10 cellular contexts compared by ENCODE assay signal in the genomic region with DNA sequence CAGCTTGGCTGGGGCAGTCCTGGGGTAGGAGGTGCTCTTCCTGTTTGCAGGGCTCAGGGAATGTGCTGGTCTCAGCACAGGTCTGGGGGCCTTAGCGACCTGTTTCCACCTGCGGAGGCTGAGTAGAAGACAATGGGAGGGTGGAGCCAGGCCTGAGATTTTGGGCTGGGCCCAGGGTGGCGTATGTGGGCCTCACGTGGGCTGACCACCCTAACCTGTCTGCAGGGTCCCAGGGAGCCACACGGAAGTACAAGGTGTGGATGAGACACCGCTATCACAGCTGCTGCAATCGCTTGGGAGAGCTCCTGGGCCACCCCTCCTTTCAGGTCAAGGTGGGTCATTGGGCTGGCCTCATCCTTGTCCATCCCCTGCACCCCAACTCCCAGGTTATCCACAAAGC. TPM values are rescaled to one million over a fixed set of nuclear protein-coding genes. Genes with fewer than 3 reads are reported as not detected.
DNase-seq lines count a peak whose midpoint lies in the region; ATAC-seq, FAIRE-seq and TF ChIP-seq lines count a peak whose summit lies in the region.
"Had no signal": no experiment of that assay in that cellular context is flagged by ENCODE, and none has a peak within 500 bp of the region (broad histone marks: within the 10 kb centered on the region; RNA-seq: fewer than 3 reads in every experiment).

No MANE protein-coding gene starts in this region.

- H3K4me3 ChIP-seq in kidney (ENCODE audit: low read length in 2 of 2) (peak overlapping the region; percentile 71 to 74), subcutaneous abdominal adipose tissue (ENCODE audit: low read depth in 1 of 5, low read length in 5 of 5) (peak overlapping the region; percentile 64 to 86 (median 72))

- peak overlapping the region; percentile 38 for H3K27ac Mint-ChIP-seq in activated T-cell treated with anti-CD3 and anti-CD28 coated beads, Interleukin-2, amount 50 U/mL, for 72 hours
- H3K27ac Mint-ChIP-seq in activated T-helper 2 cell treated with anti-CD3 and anti-CD28 coated beads, Interferon-gamma antibody, Interleukin-2, Interleukin-4, amounts not matched to agents 10 μg/mL and 5 μg/mL and 100 μg/mL, durations not matched to agents 14 hours and 24 hours and 36 hours = peak overlapping the region; percentile 73

- peaks cover 29% of the 10 kb centered on the region for H3K4me1 Mint-ChIP-seq in activated T-cell treated with anti-CD3 and anti-CD28 coated beads, Interleukin-2, amount 50 U/mL, for 72 hours (ENCODE audit: low read depth)
- H3K4me1 Mint-ChIP-seq in activated T-helper 2 cell treated with anti-CD3 and anti-CD28 coated beads, Interferon-gamma antibody, Interleukin-2, Interleukin-4, amounts not matched to agents 10 μg/mL and 5 μg/mL and 100 μg/mL, durations not matched to agents 14 hours and 24 hours and 36 hours (ENCODE audit: low read depth) = peaks cover 16% of the 10 kb centered on the region

- ATAC-seq in activated T-cell treated with anti-CD3 and anti-CD28 coated beads, Interleukin-2, amount 50 U/mL, for 72 hours (replicated peaks in 1 of 2) = no peak

- no peaks in the 10 kb centered on the region for H3K27me3 Mint-ChIP-seq in activated T-cell treated with anti-CD3 and anti-CD28 coated beads, Interleukin-2, amount 50 U/mL, for 72 hours (ENCODE audit: low read depth)
- no peaks in the 10 kb centered on the region for H3K27me3 Mint-ChIP-seq in activated T-helper 2 cell treated with anti-CD3 and anti-CD28 coated beads, Interferon-gamma antibody, Interleukin-2, Interleukin-4, amounts not matched to agents 10 μg/mL and 5 μg/mL and 100 μg/mL, durations not matched to agents 14 hours and 24 hours and 36 hours (ENCODE audit: low read depth)

- no peaks in the 10 kb centered on the region for H3K27me3 ChIP-seq in subcutaneous abdominal adipose tissue (ENCODE audit: control insufficient read depth in 5 of 5, insufficient read depth in 4 of 5, low read length in 5 of 5)

- DNase-seq in activated T-cell treated with anti-CD3 and anti-CD28 coated beads, Interleukin-2, amount 50 U/mL, for 72 hours = no peak
- DNase-seq in activated T-cell treated with anti-CD3 and anti-CD28 coated beads, Interleukin-2, amount 50 U/mL, for 48 hours = no peak
- DNase-seq in activated T-helper 2 cell treated with anti-CD3 and anti-CD28 coated beads, Interferon-gamma antibody, Interleukin-2, Interleukin-4, amounts not matched to agents 10 μg/mL and 5 μg/mL and 100 μg/mL, durations not matched to agents 14 hours and 24 hours and 36 hours (ENCODE audit: low spot score) = no peak
- DNase-seq in kidney (peak; percentile 64), ACHN (no peak), COR-L47 (lab: John Stamatoyannopoulos, UW) (no peak), mucosa of gallbladder (ENCODE audit: low spot score) (no peak)
- DNase-seq: DMS79 had no signal

- H3K9me3 ChIP-seq in kidney (ENCODE audit: control insufficient read depth in 1 of 2, low read length in 2 of 2) (no peaks in the 10 kb centered on the region), subcutaneous abdominal adipose tissue (ENCODE audit: control insufficient read depth in 5 of 5, low read length in 5 of 5) (no peaks in the 10 kb centered on the region)

- H3K4me1 ChIP-seq in kidney (ENCODE audit: control insufficient read depth in 1 of 2, insufficient read depth in 1 of 2, low read depth in 1 of 2, low read length in 2 of 2) (peaks cover 0 to 22% of the 10 kb centered on the region in 2 donors), subcutaneous abdominal adipose tissue (ENCODE audit: control insufficient read depth in 5 of 5, insufficient read depth in 5 of 5, low read length in 5 of 5) (peaks cover 10 to 30% (median 25%) of the 10 kb centered on the region in 5 donors)

- intact Hi-C loops in activated T-helper 2 cell treated with anti-CD3 and anti-CD28 coated beads, Interferon-gamma antibody, Interleukin-2, Interleukin-4, amounts not matched to agents 10 μg/mL and 5 μg/mL and 100 μg/mL, durations not matched to agents 14 hours and 24 hours and 36 hours (cut with micrococcal nuclease) = no loop called here
- intact Hi-C loops in kidney (cut with DNase I) = no loop called here

- H3K9ac ChIP-seq in kidney (ENCODE audit: low read length in 2 of 2) (peak overlapping the region in 1 of 2 donors; percentile 55), subcutaneous abdominal adipose tissue (ENCODE audit: low read length in 5 of 5) (peak overlapping the region in 4 of 5 donors; percentile 73 to 93 (median 84))

- H3K4me3 Mint-ChIP-seq in activated T-cell treated with anti-CD3 and anti-CD28 coated beads, Interleukin-2, amount 50 U/mL, for 72 hours = peak overlapping the region; percentile 95
- H3K4me3 Mint-ChIP-seq in activated T-helper 2 cell treated with anti-CD3 and anti-CD28 coated beads, Interferon-gamma antibody, Interleukin-2, Interleukin-4, amounts not matched to agents 10 μg/mL and 5 μg/mL and 100 μg/mL, durations not matched to agents 14 hours and 24 hours and 36 hours (ENCODE audit: low read depth) = peak overlapping the region; percentile 88

- no peak for TF ChIP-seq CTCF in kidney (IDR thresholded peaks at IDR 0.05; ENCODE audit: borderline replicate concordance, extremely low read depth, insufficient read depth)

- peaks cover 2 to 3% of the 10 kb centered on the region in 2 donors for H3K36me3 Mint-ChIP-seq in activated T-cell treated with anti-CD3 and anti-CD28 coated beads, Interleukin-2, amount 50 U/mL, for 72 hours (ENCODE audit: insufficient read depth in 2 of 2)
- peaks cover 15% of the 10 kb centered on the region for H3K36me3 Mint-ChIP-seq in activated T-helper 2 cell treated with anti-CD3 and anti-CD28 coated beads, Interferon-gamma antibody, Interleukin-2, Interleukin-4, amounts not matched to agents 10 μg/mL and 5 μg/mL and 100 μg/mL, durations not matched to agents 14 hours and 24 hours and 36 hours (ENCODE audit: low read depth)

- no peak for FAIRE-seq in kidney (lab: Jason Lieb, UNC)
- FAIRE-seq: frontal cortex had no signal

- H3K36me3 ChIP-seq in kidney (ENCODE audit: control insufficient read depth in 1 of 2, insufficient read depth in 2 of 2, low read length in 2 of 2) = peaks cover 3 to 15% of the 10 kb centered on the region in 2 donors
- peaks cover 0 to 46% (median 33%) of the 10 kb centered on the region in 5 donors for H3K36me3 ChIP-seq in subcutaneous abdominal adipose tissue (ENCODE audit: control insufficient read depth in 5 of 5, insufficient read depth in 5 of 5, low read length in 5 of 5)

- in situ Hi-C loops in ACHN (cut with HindIII; ENCODE audit: low pct_ligation_motif_present, low pct_unique_long_range_greater_than_20kb, low sequenced_read_pairs) = loop anchor here (25.0 kb wide), 1 partner anchor 467 kb away; the partner anchor contains the start of genes LRCOL1 and P2RX2

- H3K9me3 Mint-ChIP-seq in activated T-cell treated with anti-CD3 and anti-CD28 coated beads, Interleukin-2, amount 50 U/mL, for 72 hours = no peaks in the 10 kb centered on the region
- H3K9me3 Mint-ChIP-seq in activated T-helper 2 cell treated with anti-CD3 and anti-CD28 coated beads, Interferon-gamma antibody, Interleukin-2, Interleukin-4, amounts not matched to agents 10 μg/mL and 5 μg/mL and 100 μg/mL, durations not matched to agents 14 hours and 24 hours and 36 hours = no peaks in the 10 kb centered on the region

- no peak overlapping the region for H3K27ac ChIP-seq in kidney (ENCODE audit: low read depth in 2 of 2, low read length in 2 of 2)
- H3K27ac ChIP-seq in subcutaneous abdominal adipose tissue (ENCODE audit: low read depth, low read length) = no peak overlapping the region

RNA-seq across cellular contexts. Expression of gene NOC4L, which starts 1.1 kb away (rescaled TPM):
- 10 to 100 TPM; 19.4 to 21.2 TPM for total RNA-seq in activated T-cell treated with anti-CD3 and anti-CD28 coated beads, Interleukin-2, amount 50 U/mL, for 72 hours
- total RNA-seq in activated T-helper 2 cell treated with anti-CD3 and anti-CD28 coated beads, Interferon-gamma antibody, Interleukin-2, Interleukin-4, amounts not matched to agents 10 μg/mL and 5 μg/mL and 100 μg/mL, durations not matched to agents 14 hours and 24 hours and 36 hours = 39.3 and 39.8 TPM in 2 replicates
- total RNA-seq in kidney (20.0 TPM), mucosa of gallbladder (14.1 TPM)
- 22.3 TPM for polyA plus RNA-seq in kidney (ENCODE audit: insufficient read depth, low read depth, low replicate concordance)

RNA-seq across cellular contexts. Expression of gene DDX51, which starts 1.2 kb away (rescaled TPM):
- 10 to 100 TPM; 18.3 to 23.4 TPM for total RNA-seq in activated T-cell treated with anti-CD3 and anti-CD28 coated beads, Interleukin-2, amount 50 U/mL, for 72 hours
- 36.7 and 37.6 TPM in 2 replicates for total RNA-seq in activated T-helper 2 cell treated with anti-CD3 and anti-CD28 coated beads, Interferon-gamma antibody, Interleukin-2, Interleukin-4, amounts not matched to agents 10 μg/mL and 5 μg/mL and 100 μg/mL, durations not matched to agents 14 hours and 24 hours and 36 hours
- total RNA-seq in kidney (19.6 TPM), mucosa of gallbladder (18.0 TPM)
- polyA plus RNA-seq in kidney (ENCODE audit: insufficient read depth, low read depth, low replicate concordance) = 10.3 TPM
